8 cellular contexts compared by ENCODE assay signal in genomic region chr14:75427482-75428229, GRCh38. TPM values are rescaled to one million over a fixed set of nuclear protein-coding genes. Genes with fewer than 3 reads are reported as not detected.
A peak's percentile ranks its signal among the peaks of the same experiment; 100 is the strongest.
DNase-seq lines count a peak whose midpoint lies in the region; ATAC-seq and TF ChIP-seq lines count a peak whose summit lies in the region.

Gene JDP2 (plus strand): TSS chr14:75428022. CDS start chr14:75437921, 9,899 bp downstream.

- ATAC-seq in GM18517 (IDR thresholded peaks at IDR 0.05; ENCODE audit: unreplicated experiment), result peak; percentile 29
- peak; percentile 37 for ATAC-seq in HG03521 (IDR thresholded peaks at IDR 0.05; ENCODE audit: unreplicated experiment)
- peak; percentile 72 for ATAC-seq in RWPE2 (ENCODE audit: low read depth)
- peak; percentile 93 for ATAC-seq in gastroesophageal sphincter

- no peaks in the 10 kb centered on the region for H3K79me2 ChIP-seq in neural progenitor cell (ENCODE audit: low read depth)

- H3K9me3 Mint-ChIP-seq in activated naive CD4-positive, alpha-beta T cell treated with anti-CD3 and anti-CD28 coated beads, Interleukin-2, amount 50 U/mL, for 24 hours, result no peaks in the 10 kb centered on the region
- H3K9me3 Mint-ChIP-seq in neural progenitor cell, result peaks cover 3% of the 10 kb centered on the region

- no peak within 1 kb of the TSS for H3K9ac ChIP-seq in neural progenitor cell

- peaks cover 22% of the 10 kb centered on the region for H3K36me3 ChIP-seq in RWPE2 (ENCODE audit: low read depth)
- peaks cover 0 to 7% of the 10 kb centered on the region in 2 donors for H3K36me3 ChIP-seq in gastroesophageal sphincter
- no peaks in the 10 kb centered on the region for H3K36me3 ChIP-seq in neural progenitor cell
- H3K36me3 ChIP-seq in tibial artery, result peaks cover 5 to 9% (median 7%) of the 10 kb centered on the region in 3 donors

- POLR2A ChIA-PET in AG04449 (lab: Yijun Ruan, JAX), result interaction anchor here (0.8 to 1.6 kb wide), 3 partner anchors 10 to 25 kb away, joined by 4 to 8 read pairs (median 4); no protein-coding TSS in a partner anchor

- CTCF ChIA-PET in AG04449 (lab: Yijun Ruan, JAX), result interaction anchor here (1.3 kb wide), 1 partner anchor 132 kb away, joined by 3 read pairs; no protein-coding TSS in a partner anchor

- H3K27ac ChIP-seq in RWPE2 (ENCODE audit: poor library complexity, severe bottlenecking), result no peak within 1 kb of the TSS
- H3K27ac ChIP-seq in gastroesophageal sphincter, result peak within 1 kb of the TSS; percentile 95 to 97 (median 96)
- no peak within 1 kb of the TSS for H3K27ac ChIP-seq in neural progenitor cell
- H3K27ac ChIP-seq in tibial artery, result peak within 1 kb of the TSS; percentile 73 to 83

- H3K4me3 ChIP-seq in AG04449 (ENCODE audit: low read depth, low read length), result peak within 1 kb of the TSS; percentile 77
- H3K4me3 ChIP-seq in RWPE2 (ENCODE audit: severe bottlenecking), result peak within 1 kb of the TSS; percentile 98
- H3K4me3 ChIP-seq in gastroesophageal sphincter, result peak within 1 kb of the TSS; percentile 79 to 90
- H3K4me3 ChIP-seq in neural progenitor cell, result peak within 1 kb of the TSS; percentile 74
- H3K4me3 ChIP-seq in tibial artery, result peak within 1 kb of the TSS; percentile 63 to 70

- H3K4me1 ChIP-seq in RWPE2 (ENCODE audit: insufficient read depth, poor library complexity, severe bottlenecking) (peaks cover 3% of the 10 kb centered on the region), gastroesophageal sphincter (peaks cover 0 to 57% (median 29%) of the 10 kb centered on the region in 3 donors), neural progenitor cell (no peaks in the 10 kb centered on the region), tibial artery (peaks cover 0 to 42% (median 34%) of the 10 kb centered on the region in 4 donors)

- H3K4me2 ChIP-seq in neural progenitor cell, result peak within 1 kb of the TSS; percentile 94

- no peaks in the 10 kb centered on the region for H4K20me1 ChIP-seq in neural progenitor cell (ENCODE audit: low read depth)

- no peaks in the 10 kb centered on the region for H3F3A ChIP-seq in neural progenitor cell (ENCODE audit: low read depth)

- DNase-seq in AG04449 (ENCODE audit: low read depth, low spot score), result no peak
- no peak for DNase-seq in RWPE2 (ENCODE audit: low spot score)
- peak; percentile 89 for DNase-seq in neural progenitor cell (ENCODE audit: low spot score)
- DNase-seq in tibial artery, result peak; percentile 93 to 95

- H3K36me3 Mint-ChIP-seq in activated naive CD4-positive, alpha-beta T cell treated with anti-CD3 and anti-CD28 coated beads, Interleukin-2, amount 50 U/mL, for 24 hours, result no peaks in the 10 kb centered on the region
- H3K36me3 Mint-ChIP-seq in neural progenitor cell, result no peaks in the 10 kb centered on the region

- no peak for TF ChIP-seq EP300 in gastroesophageal sphincter (IDR thresholded peaks at IDR 0.05)

- peak within 1 kb of the TSS; percentile 72 for H3K27ac Mint-ChIP-seq in activated naive CD4-positive, alpha-beta T cell treated with anti-CD3 and anti-CD28 coated beads, Interleukin-2, amount 50 U/mL, for 24 hours
- H3K27ac Mint-ChIP-seq in neural progenitor cell, result no peak within 1 kb of the TSS

- peak within 1 kb of the TSS; percentile 76 for H3K4me3 Mint-ChIP-seq in activated naive CD4-positive, alpha-beta T cell treated with anti-CD3 and anti-CD28 coated beads, Interleukin-2, amount 50 U/mL, for 24 hours
- H3K4me3 Mint-ChIP-seq in neural progenitor cell, result peak within 1 kb of the TSS; percentile 88

- no peaks in the 10 kb centered on the region for H3K9me3 ChIP-seq in RWPE2 (ENCODE audit: severe bottlenecking)
- H3K9me3 ChIP-seq in gastroesophageal sphincter, result no peaks in the 10 kb centered on the region
- no peaks in the 10 kb centered on the region for H3K9me3 ChIP-seq in neural progenitor cell (ENCODE audit: low read depth)
- H3K9me3 ChIP-seq in tibial artery, result no peaks in the 10 kb centered on the region

- peaks cover 9% of the 10 kb centered on the region for H3K4me1 Mint-ChIP-seq in activated naive CD4-positive, alpha-beta T cell treated with anti-CD3 and anti-CD28 coated beads, Interleukin-2, amount 50 U/mL, for 24 hours
- peaks cover 19% of the 10 kb centered on the region for H3K4me1 Mint-ChIP-seq in neural progenitor cell

- no CpG with 5 or more reads among the region's 93 CpGs for WGBS in gastroesophageal sphincter (ENCODE audit: low coverage in 1 of 2), 2 donors

- peak; percentile 87 to 88 for TF ChIP-seq POLR2A in gastroesophageal sphincter (IDR thresholded peaks at IDR 0.05)

- intact Hi-C loops in tibial artery (cut with DNase I; ENCODE audit: low total_unique reads), result loop anchor here (5.0 kb wide), 1 partner anchor 115 kb away; no protein-coding TSS in a partner anchor

- TF ChIP-seq CTCF in AG04449 (IDR thresholded peaks at IDR 0.05; ENCODE audit: insufficient read depth, low read length, missing control alignments) (no peak), RWPE2 (IDR thresholded peaks at IDR 0.05; ENCODE audit: poor library complexity, severe bottlenecking) (no peak), gastroesophageal sphincter (IDR thresholded peaks at IDR 0.05) (peak in 3 of 4 experiments; percentile 37 to 61 (median 54)), neural progenitor cell (IDR thresholded peaks at IDR 0.05) (peak; percentile 13), tibial artery (IDR thresholded peaks at IDR 0.05) (peak in 1 of 2 experiments; percentile 52)

- no peaks in the 10 kb centered on the region for H3K27me3 ChIP-seq in RWPE2 (ENCODE audit: insufficient read depth, poor library complexity, severe bottlenecking)
- no peaks in the 10 kb centered on the region for H3K27me3 ChIP-seq in gastroesophageal sphincter
- H3K27me3 ChIP-seq in neural progenitor cell, result peaks cover 48% of the 10 kb centered on the region
- H3K27me3 ChIP-seq in tibial artery, result no peaks in the 10 kb centered on the region

- peak within 1 kb of the TSS; percentile 92 for H2AFZ ChIP-seq in neural progenitor cell (replicated peaks)

- peaks cover 15% of the 10 kb centered on the region for H3K27me3 Mint-ChIP-seq in activated naive CD4-positive, alpha-beta T cell treated with anti-CD3 and anti-CD28 coated beads, Interleukin-2, amount 50 U/mL, for 24 hours
- peaks cover 23% of the 10 kb centered on the region for H3K27me3 Mint-ChIP-seq in neural progenitor cell (ENCODE audit: insufficient read depth, low read depth)

RNA-seq across cellular contexts. Expression of gene JDP2, which starts in this region (rescaled TPM):
- total RNA-seq in gastroesophageal sphincter (10 to 100 TPM; 55.6 to 90.0 (median 70.8) TPM), neural progenitor cell (ENCODE audit: low replicate concordance) (2.5 and 8.4 TPM in 2 replicates)

Comparison
In these comparisons a context has a peak if more than half of its experiments do, and no peak if none do; other contexts are left out.
1. DNase-seq: peak in neural progenitor cell (single experiment) and tibial artery (2 of 2); none in AG04449 (single experiment) and RWPE2 (single experiment).
2. CTCF ChIP-seq: peak in gastroesophageal sphincter (3 of 4) and neural progenitor cell (single experiment); none in AG04449 (single experiment) and RWPE2 (single experiment).
3. ATAC-seq: peak in every context shown above with its lines; median percentile 93 in gastroesophageal sphincter; 72 in RWPE2; 37 in HG03521; 29 in GM18517.
4. H3K27ac ChIP-seq: peak in gastroesophageal sphincter (4 of 4) and tibial artery (2 of 2); none in RWPE2 (single experiment) and neural progenitor cell (single experiment).
5. Peak in every context shown above with its lines, with median percentiles within 50 percentile points of each other: H3K4me3 ChIP-seq.